Comparison of ENCODE assay signal across 8 cellular contexts in the genomic region with DNA sequence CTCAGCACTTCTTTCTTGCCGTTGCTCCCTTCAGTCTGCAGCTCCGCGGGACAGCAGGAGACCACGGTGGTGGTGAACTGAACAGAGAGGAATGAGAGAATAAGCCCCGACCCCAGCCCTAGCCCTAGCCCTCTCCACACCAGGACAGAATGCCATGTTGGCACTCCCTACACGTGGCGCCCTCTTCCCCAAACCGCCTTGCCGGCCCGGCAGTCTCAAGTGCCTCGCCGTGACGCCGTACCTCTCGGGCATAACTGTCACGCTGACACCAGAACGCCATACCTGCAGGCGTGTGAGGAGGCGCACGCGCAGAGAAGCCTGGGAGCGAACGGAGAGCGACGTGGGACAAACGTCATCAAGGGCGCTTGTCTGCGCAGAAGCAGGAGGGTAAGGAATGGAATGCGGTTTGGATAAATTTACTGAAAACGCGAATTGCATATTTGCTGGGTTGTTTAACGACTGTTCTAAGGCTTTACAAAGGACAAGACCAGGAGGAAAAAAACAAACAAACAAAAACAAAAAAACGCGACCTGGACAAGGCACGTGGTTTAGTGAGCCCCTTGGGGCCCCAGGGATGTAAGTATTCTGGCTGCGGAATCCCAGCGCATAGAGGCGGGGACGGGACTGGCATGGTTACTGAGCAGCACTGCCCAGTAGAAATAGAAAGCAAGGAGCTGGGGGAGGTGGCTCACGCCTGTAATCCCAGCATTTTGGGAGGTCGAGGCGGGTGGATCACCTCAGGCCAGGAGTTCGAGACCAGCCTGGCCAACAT. TPM values are rescaled to one million over a fixed set of nuclear protein-coding genes. Genes with fewer than 3 reads are reported as not detected.
DNase-seq lines count a peak whose midpoint lies in the region; ATAC-seq and TF ChIP-seq lines count a peak whose summit lies in the region.

A gene with protein sequence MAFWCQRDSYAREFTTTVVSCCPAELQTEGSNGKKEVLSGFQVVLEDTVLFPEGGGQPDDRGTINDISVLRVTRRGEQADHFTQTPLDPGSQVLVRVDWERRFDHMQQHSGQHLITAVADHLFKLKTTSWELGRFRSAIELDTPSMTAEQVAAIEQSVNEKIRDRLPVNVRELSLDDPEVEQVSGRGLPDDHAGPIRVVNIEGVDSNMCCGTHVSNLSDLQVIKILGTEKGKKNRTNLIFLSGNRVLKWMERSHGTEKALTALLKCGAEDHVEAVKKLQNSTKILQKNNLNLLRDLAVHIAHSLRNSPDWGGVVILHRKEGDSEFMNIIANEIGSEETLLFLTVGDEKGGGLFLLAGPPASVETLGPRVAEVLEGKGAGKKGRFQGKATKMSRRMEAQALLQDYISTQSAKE (minus strand): TSS at position 294 of the 772 bp plus-strand sequence. CDS start 14 bp downstream, at position 280.

- H3K27me3 ChIP-seq in liver (ENCODE audit: control insufficient read depth in 4 of 4, insufficient read depth in 4 of 4, low read length in 3 of 4) = no peaks in the 10 kb centered on the region

- peaks cover 2 to 13% (median 7%) of the 10 kb centered on the region in 4 donors for H3K4me1 ChIP-seq in liver (ENCODE audit: control insufficient read depth in 4 of 4, insufficient read depth in 4 of 4, low read length in 3 of 4)

- H3K27ac ChIP-seq in liver (ENCODE audit: low read depth in 1 of 2, low read length in 2 of 2) = peak within 1 kb of the TSS; percentile 36 to 80

- no peak for TF ChIP-seq CTCF in liver (IDR thresholded peaks at IDR 0.05; ENCODE audit: low read depth, low read length, missing input control)

- peak in 1 of 2 donors; percentile 51 for TF ChIP-seq RAD21 in liver (IDR thresholded peaks at IDR 0.05)

- ATAC-seq in GM19328 (IDR thresholded peaks at IDR 0.05; ENCODE audit: unreplicated experiment) (peak; percentile 82), HG03571 (IDR thresholded peaks at IDR 0.05; ENCODE audit: unreplicated experiment) (peak; percentile 75)

- peaks cover 9 to 25% (median 15%) of the 10 kb centered on the region in 4 donors for H3K36me3 ChIP-seq in liver (ENCODE audit: control insufficient read depth in 4 of 4, insufficient read depth in 3 of 4, low read depth in 1 of 4, low read length in 3 of 4)

- H3K4me3 ChIP-seq in liver (ENCODE audit: low read depth in 1 of 3, low read length in 3 of 3) = peak within 1 kb of the TSS; percentile 68 to 99 (median 71)

- H3K9ac ChIP-seq in liver (ENCODE audit: low read depth in 1 of 2, low read length in 2 of 2) = peak within 1 kb of the TSS; percentile 77 to 97

- no peaks in the 10 kb centered on the region for H3K9me3 ChIP-seq in liver (ENCODE audit: control insufficient read depth in 4 of 4, low read length in 3 of 4)

- WGBS in liver = 2% methylated on average over 43 of the region's 43 CpGs

- DNase-seq in AML-193 (lab: John Stamatoyannopoulos, UW) (peak; percentile 94 to 96), NCI-H82 (lab: John Stamatoyannopoulos, UW) (peak; percentile 95), dermis microvascular lymphatic vessel endothelial cell (ENCODE audit: low read depth in 2 of 2) (peak; percentile 91 to 96)
- DNase-seq in activated CD4-positive, alpha-beta T cell treated with anti-CD3 and anti-CD28 coated beads, Interleukin-2, amount 50 U/mL, for 48 hours = peak; percentile 89 to 92
- DNase-seq in stimulated activated CD4-positive, alpha-beta T cell treated with anti-CD3 and anti-CD28 coated beads, Interleukin-4, amount 100 ng/mL, for 1 hour = peak; percentile 89

TF ChIP-seq in liver, 16 proteins besides CTCF, POLR2A, EP300 and RAD21:
- TF ChIP-seq EGR1 (IDR thresholded peaks at IDR 0.05; ENCODE audit: low read depth in 2 of 2) = no peak
- no peak for TF ChIP-seq FOXA1 (IDR thresholded peaks at IDR 0.05)
- TF ChIP-seq YY1 (IDR thresholded peaks at IDR 0.05) = peak; percentile 98
- no peak for TF ChIP-seq TAF1 (conservative IDR thresholded peaks at IDR 0.05)
- peak in 1 of 2 donors; percentile 21 for TF ChIP-seq HNF4A (conservative IDR thresholded peaks at IDR 0.05)
- TF ChIP-seq, protein P1, sequence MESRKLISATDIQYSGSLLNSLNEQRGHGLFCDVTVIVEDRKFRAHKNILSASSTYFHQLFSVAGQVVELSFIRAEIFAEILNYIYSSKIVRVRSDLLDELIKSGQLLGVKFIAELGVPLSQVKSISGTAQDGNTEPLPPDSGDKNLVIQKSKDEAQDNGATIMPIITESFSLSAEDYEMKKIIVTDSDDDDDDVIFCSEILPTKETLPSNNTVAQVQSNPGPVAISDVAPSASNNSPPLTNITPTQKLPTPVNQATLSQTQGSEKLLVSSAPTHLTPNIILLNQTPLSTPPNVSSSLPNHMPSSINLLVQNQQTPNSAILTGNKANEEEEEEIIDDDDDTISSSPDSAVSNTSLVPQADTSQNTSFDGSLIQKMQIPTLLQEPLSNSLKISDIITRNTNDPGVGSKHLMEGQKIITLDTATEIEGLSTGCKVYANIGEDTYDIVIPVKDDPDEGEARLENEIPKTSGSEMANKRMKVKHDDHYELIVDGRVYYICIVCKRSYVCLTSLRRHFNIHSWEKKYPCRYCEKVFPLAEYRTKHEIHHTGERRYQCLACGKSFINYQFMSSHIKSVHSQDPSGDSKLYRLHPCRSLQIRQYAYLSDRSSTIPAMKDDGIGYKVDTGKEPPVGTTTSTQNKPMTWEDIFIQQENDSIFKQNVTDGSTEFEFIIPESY (IDR thresholded peaks at IDR 0.05) = peak; percentile 97
- TF ChIP-seq ATF3 (IDR thresholded peaks at IDR 0.05) = no peak
- peak; percentile 50 for TF ChIP-seq SP1 (IDR thresholded peaks at IDR 0.05)
- peak in 1 of 2 donors; percentile 54 for TF ChIP-seq RXRA (IDR thresholded peaks at IDR 0.05)
- peak; percentile 47 for TF ChIP-seq NR2F2 (IDR thresholded peaks at IDR 0.05)
- TF ChIP-seq JUND (IDR thresholded peaks at IDR 0.05) = no peak
- TF ChIP-seq, protein P2, sequence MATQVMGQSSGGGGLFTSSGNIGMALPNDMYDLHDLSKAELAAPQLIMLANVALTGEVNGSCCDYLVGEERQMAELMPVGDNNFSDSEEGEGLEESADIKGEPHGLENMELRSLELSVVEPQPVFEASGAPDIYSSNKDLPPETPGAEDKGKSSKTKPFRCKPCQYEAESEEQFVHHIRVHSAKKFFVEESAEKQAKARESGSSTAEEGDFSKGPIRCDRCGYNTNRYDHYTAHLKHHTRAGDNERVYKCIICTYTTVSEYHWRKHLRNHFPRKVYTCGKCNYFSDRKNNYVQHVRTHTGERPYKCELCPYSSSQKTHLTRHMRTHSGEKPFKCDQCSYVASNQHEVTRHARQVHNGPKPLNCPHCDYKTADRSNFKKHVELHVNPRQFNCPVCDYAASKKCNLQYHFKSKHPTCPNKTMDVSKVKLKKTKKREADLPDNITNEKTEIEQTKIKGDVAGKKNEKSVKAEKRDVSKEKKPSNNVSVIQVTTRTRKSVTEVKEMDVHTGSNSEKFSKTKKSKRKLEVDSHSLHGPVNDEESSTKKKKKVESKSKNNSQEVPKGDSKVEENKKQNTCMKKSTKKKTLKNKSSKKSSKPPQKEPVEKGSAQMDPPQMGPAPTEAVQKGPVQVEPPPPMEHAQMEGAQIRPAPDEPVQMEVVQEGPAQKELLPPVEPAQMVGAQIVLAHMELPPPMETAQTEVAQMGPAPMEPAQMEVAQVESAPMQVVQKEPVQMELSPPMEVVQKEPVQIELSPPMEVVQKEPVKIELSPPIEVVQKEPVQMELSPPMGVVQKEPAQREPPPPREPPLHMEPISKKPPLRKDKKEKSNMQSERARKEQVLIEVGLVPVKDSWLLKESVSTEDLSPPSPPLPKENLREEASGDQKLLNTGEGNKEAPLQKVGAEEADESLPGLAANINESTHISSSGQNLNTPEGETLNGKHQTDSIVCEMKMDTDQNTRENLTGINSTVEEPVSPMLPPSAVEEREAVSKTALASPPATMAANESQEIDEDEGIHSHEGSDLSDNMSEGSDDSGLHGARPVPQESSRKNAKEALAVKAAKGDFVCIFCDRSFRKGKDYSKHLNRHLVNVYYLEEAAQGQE (IDR thresholded peaks at IDR 0.05) = peak; percentile 63
- TF ChIP-seq MAX (IDR thresholded peaks at IDR 0.05) = peak; percentile 90
- no peak for TF ChIP-seq HNF4G (IDR thresholded peaks at IDR 0.05)
- TF ChIP-seq FOXA2 (IDR thresholded peaks at IDR 0.05) = no peak
- TF ChIP-seq GABPA (IDR thresholded peaks at IDR 0.05 in 1 of 2, conservative IDR thresholded peaks at IDR 0.05 in 1 of 2) = peak in 1 of 2 donors; percentile 80
TF ChIP-seq in liver: peak in this region for 9.

RNA-seq across cellular contexts. Expression of the gene that starts here (rescaled TPM):
- total RNA-seq in dermis microvascular lymphatic vessel endothelial cell (13.1 and 14.7 TPM in 2 replicates), liver (10 to 100 TPM in 1 of 2 donors, 1 to 10 TPM in 1; 8.2 to 17.8 TPM)
- polyA plus RNA-seq in liver = 10 to 100 TPM; 21.3 to 25.2 TPM

Comparison
In these comparisons a context has a peak if more than half of its experiments do, and no peak if none do; other contexts are left out.
1. Peak in every context shown above with its lines: DNase-seq, ATAC-seq, H3K4me3 ChIP-seq and H3K27ac ChIP-seq.